In genomic region chr6:14146459-14147096, GRCh38 we compare ENCODE assay signal across 17 cellular contexts.
"Had no signal": no experiment of that assay in that cellular context is flagged by ENCODE, and none has a peak within 500 bp of the region (broad histone marks: within the 10 kb centered on the region; RNA-seq: fewer than 3 reads in every experiment).

No MANE protein-coding gene starts in this region.

- H3K79me2 ChIP-seq: hepatocyte had no signal

- ATAC-seq: gastroesophageal sphincter; sciatic nerve; stimulated activated memory B cell treated with anti-CD40 and anti-IgM and Interleukin-4, amounts not matched to agents 10 μg/mL and 1 μg/mL and 100 μg/mL, for 72 hours had no signal

- H3K9me3 Mint-ChIP-seq: activated T-helper 2 cell treated with anti-CD3 and anti-CD28 coated beads, Interferon-gamma antibody, Interleukin-2, Interleukin-4, amounts not matched to agents 10 μg/mL and 5 μg/mL and 100 μg/mL, durations not matched to agents 14 hours and 24 hours and 36 hours; stimulated activated memory B cell treated with anti-CD40 and anti-IgM and Interleukin-4, amounts not matched to agents 10 μg/mL and 1 μg/mL and 100 μg/mL, for 72 hours had no signal

- H3K4me2 ChIP-seq: hepatocyte had no signal

- H3K9me3 ChIP-seq: adrenal gland, colonic mucosa, gastroesophageal sphincter, spleen had no signal

- H3K36me3 ChIP-seq: adrenal gland, colonic mucosa, gastroesophageal sphincter, spleen had no signal

- H3K27me3 Mint-ChIP-seq: stimulated activated memory B cell treated with anti-CD40 and anti-IgM and Interleukin-4, amounts not matched to agents 10 μg/mL and 1 μg/mL and 100 μg/mL, for 72 hours had no signal

- DNase-seq: activated CD4-positive, alpha-beta T cell treated with anti-CD3 and anti-CD28 coated beads, Interleukin-2, amount 50 U/mL, for 1 hour; activated CD4-positive, CD25-positive, alpha-beta regulatory T cell; activated naive CD4-positive, alpha-beta T cell treated with anti-CD3 and anti-CD28 coated beads, Interleukin-2, amount 50 U/mL, for 16 hours; adrenal gland; caudate nucleus; colonic mucosa; effector memory CD4-positive, alpha-beta T cell; kidney; spleen; stimulated activated CD4-positive, alpha-beta T cell treated with anti-CD3 and anti-CD28 coated beads, Interleukin-1b, Interleukin-23, amount 100 ng/mL, for 48 hours; trophoblast cell had no signal

- H3K4me3 ChIP-seq: adrenal gland, colonic mucosa, gastroesophageal sphincter, hepatocyte, spleen had no signal

- H2AFZ ChIP-seq: hepatocyte had no signal

- H3K27me3 ChIP-seq: adrenal gland, colonic mucosa, gastroesophageal sphincter, hepatocyte, spleen had no signal

- H3K27ac ChIP-seq: adrenal gland, colonic mucosa, epithelial cell of prostate, gastroesophageal sphincter, hepatocyte, spleen had no signal

- H3K4me3 Mint-ChIP-seq: stimulated activated memory B cell treated with anti-CD40 and anti-IgM and Interleukin-4, amounts not matched to agents 10 μg/mL and 1 μg/mL and 100 μg/mL, for 72 hours had no signal

- H3K27ac Mint-ChIP-seq: activated T-helper 2 cell treated with anti-CD3 and anti-CD28 coated beads, Interferon-gamma antibody, Interleukin-2, Interleukin-4, amounts not matched to agents 10 μg/mL and 5 μg/mL and 100 μg/mL, durations not matched to agents 14 hours and 24 hours and 36 hours; stimulated activated memory B cell treated with anti-CD40 and anti-IgM and Interleukin-4, amounts not matched to agents 10 μg/mL and 1 μg/mL and 100 μg/mL, for 72 hours had no signal

- H3K4me1 ChIP-seq: adrenal gland, colonic mucosa had no signal
